ENCODE assay signal across 22 cellular contexts in the genomic region with DNA sequence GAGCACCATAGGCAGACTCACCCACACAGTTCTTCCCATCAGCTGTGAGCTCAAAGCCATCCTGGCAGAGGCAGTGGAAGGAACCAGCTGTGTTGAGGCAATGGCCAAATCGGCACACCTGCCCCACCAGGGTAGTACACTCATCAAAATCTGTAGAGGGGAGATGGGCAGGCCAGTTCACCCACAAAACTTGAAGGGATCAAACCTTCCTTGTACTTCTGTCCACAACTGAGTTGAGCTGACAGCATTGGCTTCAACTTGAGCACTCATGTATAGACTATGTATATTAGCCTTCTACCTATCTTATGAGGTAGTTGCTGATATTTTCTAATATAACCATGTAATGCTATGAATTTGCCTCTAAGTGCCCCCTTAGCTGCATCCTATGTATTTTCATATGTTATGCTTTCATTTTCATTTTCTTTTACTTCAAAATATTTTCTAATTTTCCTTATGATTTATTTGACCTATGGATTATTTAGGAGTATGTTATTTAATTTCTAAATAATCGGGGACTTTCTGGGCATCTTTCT. TPM values are rescaled to one million over a fixed set of nuclear protein-coding genes. Genes with fewer than 3 reads are reported as not detected.
DNase-seq lines count a peak whose midpoint lies in the region; ATAC-seq, FAIRE-seq and TF ChIP-seq lines count a peak whose summit lies in the region.
"Had no signal": no experiment of that assay in that cellular context is flagged by ENCODE, and none has a peak within 500 bp of the region (broad histone marks: within the 10 kb centered on the region; RNA-seq: fewer than 3 reads in every experiment).

No MANE protein-coding gene starts in this region.

- H4K12ac ChIP-seq in trophoblast cell (ENCODE audit: low read depth, low read length), result no peak overlapping the region

- no peak overlapping the region for H2BK120ac ChIP-seq in trophoblast cell (ENCODE audit: insufficient read depth, low read length, poor library complexity)

- no peak overlapping the region for H2AK5ac ChIP-seq in trophoblast cell (ENCODE audit: low read length)

- H3K79me1 ChIP-seq in trophoblast cell (ENCODE audit: low read length), result no peaks in the 10 kb centered on the region

- no peaks in the 10 kb centered on the region for H3K36me3 ChIP-seq in HEK293 (ENCODE audit: control insufficient read depth in 2 of 2, insufficient read depth in 1 of 2, low read length in 2 of 2)
- H3K36me3 ChIP-seq in subcutaneous abdominal adipose tissue (ENCODE audit: control insufficient read depth in 5 of 5, insufficient read depth in 5 of 5, low read length in 5 of 5), result no peaks in the 10 kb centered on the region
- H3K36me3 ChIP-seq in trophoblast cell (ENCODE audit: control insufficient read depth in 1 of 2, insufficient read depth in 2 of 2, low read length in 2 of 2), result peaks cover 38% of the 10 kb centered on the region in 2 experiments
- H3K36me3 ChIP-seq: BE2C, HAP-1 had no signal

- no peak for TF ChIP-seq RAD21 in A549 (conservative IDR thresholded peaks at IDR 0.05 in 1 of 2, IDR thresholded peaks at IDR 0.05 in 1 of 2)

- FAIRE-seq in A549 (lab: Jason Lieb, UNC), result no peak
- FAIRE-seq: D721Med, G401.6, GM12892, GM18507, HTR-8/SVneo had no signal

- H4K8ac ChIP-seq in trophoblast cell (ENCODE audit: low read depth, low read length), result no peak overlapping the region

- no peak for ATAC-seq in A549

- TF ChIP-seq CTCF in A549 (IDR thresholded peaks at IDR 0.05), result no peak
- TF ChIP-seq CTCF in HEK293 (tag by site-specific recombination; IDR thresholded peaks at IDR 0.05), result no peak
- TF ChIP-seq CTCF in coronary artery (IDR thresholded peaks at IDR 0.05), result no peak

- TF ChIP-seq POLR2A in A549 (IDR thresholded peaks at IDR 0.05; ENCODE audit: low read length), result no peak

- DNase-seq in A549 (ENCODE audit: low read depth in 1 of 2, low spot score in 1 of 2) (no peak), coronary artery (ENCODE audit: low spot score) (no peak), NCI-H510A (lab: John Stamatoyannopoulos, UW) (no peak), trophoblast cell (no peak)
- DNase-seq in stimulated activated CD4-positive, alpha-beta T cell treated with anti-CD3 and anti-CD28 coated beads, Interleukin-1b, Interleukin-23, amount 100 ng/mL, for 48 hours, result no peak
- DNase-seq: 8988T; BE2C; C1 segment of cervical spinal cord; CD4-positive, CD25-positive, alpha-beta regulatory T cell; CD8-positive, alpha-beta memory T cell; COR-L47; GM23248; HFFc6 had no signal

- no peak overlapping the region for H2AFZ ChIP-seq in trophoblast cell (ENCODE audit: insufficient read depth, low read length, poor library complexity)
- H2AFZ ChIP-seq: GM23248 had no signal

- WGBS in A549 (ENCODE audit: missing lambda C conversion rate), result 30% methylated on average over 1 of the region's 2 CpGs
- no CpG with 5 or more reads among the region's 2 CpGs for WGBS in trophoblast cell (ENCODE audit: extremely low coverage, insufficient coverage, insufficient read length)

- H3K27me3 ChIP-seq in subcutaneous abdominal adipose tissue (ENCODE audit: control insufficient read depth in 5 of 5, insufficient read depth in 4 of 5, low read length in 5 of 5) (peaks cover 0 to 3% (median 0%) of the 10 kb centered on the region in 5 donors), trophoblast cell (ENCODE audit: insufficient read depth, low read length) (no peaks in the 10 kb centered on the region)
- H3K27me3 ChIP-seq: BE2C had no signal

- CTCF ChIA-PET in A549 (lab: Yijun Ruan, JAX), result interaction anchor here (0.9 kb wide), 1 partner anchor 124 kb away, joined by 3 read pairs; no protein-coding TSS in a partner anchor
- CTCF ChIA-PET in HEK293 (lab: Yijun Ruan, JAX), result no interaction called here

- no peak overlapping the region for H3K14ac ChIP-seq in trophoblast cell (ENCODE audit: low read length)

- H3K27ac ChIP-seq in A549, result no peak overlapping the region
- no peak overlapping the region for H3K27ac ChIP-seq in HEK293 (ENCODE audit: extremely low read depth, low read depth, low read length)
- H3K27ac ChIP-seq in coronary artery, result no peak overlapping the region
- H3K27ac ChIP-seq in subcutaneous abdominal adipose tissue (ENCODE audit: low read depth, low read length), result no peak overlapping the region
- no peak overlapping the region for H3K27ac ChIP-seq in trophoblast cell (ENCODE audit: low read depth, low read length)
- H3K27ac ChIP-seq: GM23248 had no signal

- no peaks in the 10 kb centered on the region for H3K4me1 ChIP-seq in A549
- H3K4me1 ChIP-seq in HEK293 (ENCODE audit: control insufficient read depth, insufficient read depth, low read length), result no peaks in the 10 kb centered on the region
- H3K4me1 ChIP-seq in subcutaneous abdominal adipose tissue (ENCODE audit: control insufficient read depth in 5 of 5, insufficient read depth in 5 of 5, low read length in 5 of 5), result no peaks in the 10 kb centered on the region
- no peaks in the 10 kb centered on the region for H3K4me1 ChIP-seq in trophoblast cell (ENCODE audit: control insufficient read depth in 1 of 2, insufficient read depth in 2 of 2, low read length in 2 of 2)
- H3K4me1 ChIP-seq: BE2C, HAP-1 had no signal

- H3K9ac ChIP-seq in subcutaneous abdominal adipose tissue (ENCODE audit: low read length in 5 of 5) (no peak overlapping the region), trophoblast cell (ENCODE audit: low read length) (no peak overlapping the region)
- H3K9ac ChIP-seq: GM23248 had no signal

- no peak overlapping the region for H3K23ac ChIP-seq in trophoblast cell (ENCODE audit: low read length)

- no peak overlapping the region for H3K4me2 ChIP-seq in A549
- H3K4me2 ChIP-seq in trophoblast cell (ENCODE audit: low read length), result no peak overlapping the region

- no peak overlapping the region for H4K91ac ChIP-seq in trophoblast cell (ENCODE audit: low read depth, low read length)

- no peak overlapping the region for H2BK5ac ChIP-seq in trophoblast cell (ENCODE audit: low read depth, low read length, poor library complexity)

- POLR2A ChIA-PET in A549 (lab: Yijun Ruan, JAX) (no interaction called here), HEK293 (lab: Yijun Ruan, JAX) (no interaction called here)

- H3K4ac ChIP-seq in trophoblast cell (ENCODE audit: low read depth, low read length), result no peak overlapping the region

- no peak for TF ChIP-seq EP300 in A549 (IDR thresholded peaks at IDR 0.05)

- H2BK12ac ChIP-seq in trophoblast cell (ENCODE audit: low read length), result no peak overlapping the region

- peaks cover 18% of the 10 kb centered on the region; the same call in 2 of the 3 replicates for H3K9me3 ChIP-seq in A549
- H3K9me3 ChIP-seq in HEK293 (ENCODE audit: control insufficient read depth, insufficient read depth, low read depth, low read length), result no peaks in the 10 kb centered on the region
- peaks cover 21 to 58% (median 49%) of the 10 kb centered on the region in 5 donors for H3K9me3 ChIP-seq in subcutaneous abdominal adipose tissue (ENCODE audit: control insufficient read depth in 5 of 5, low read length in 5 of 5)
- H3K9me3 ChIP-seq in trophoblast cell (ENCODE audit: insufficient read depth, low read depth, low read length), result peaks cover 28% of the 10 kb centered on the region

- no peaks in the 10 kb centered on the region for H3K79me2 ChIP-seq in trophoblast cell (ENCODE audit: control insufficient read depth, insufficient read depth, low read length, poor library complexity)

- H3K18ac ChIP-seq in trophoblast cell (ENCODE audit: low read length), result no peak overlapping the region

- H3K4me3 ChIP-seq in A549, result no peak overlapping the region
- no peak overlapping the region for H3K4me3 ChIP-seq in HEK293 (ENCODE audit: low read depth, low read length)
- H3K4me3 ChIP-seq in coronary artery, result peak overlapping the region; percentile 30
- peak overlapping the region; percentile 1 to 67 (median 41) for H3K4me3 ChIP-seq in subcutaneous abdominal adipose tissue (ENCODE audit: low read depth in 1 of 5, low read length in 5 of 5)
- H3K4me3 ChIP-seq in trophoblast cell (ENCODE audit: low read depth, low read length), result no peak overlapping the region
- H3K4me3 ChIP-seq: GM23248, HAP-1 had no signal

TF ChIP-seq in A549, 52 proteins besides CTCF, POLR2A, EP300 and RAD21:
- peak; percentile 21; the same call in 1 of the 2 replicates for TF ChIP-seq KDM1A (IDR thresholded peaks at IDR 0.05; ENCODE audit: low read depth)
- TF ChIP-seq, protein P1, sequence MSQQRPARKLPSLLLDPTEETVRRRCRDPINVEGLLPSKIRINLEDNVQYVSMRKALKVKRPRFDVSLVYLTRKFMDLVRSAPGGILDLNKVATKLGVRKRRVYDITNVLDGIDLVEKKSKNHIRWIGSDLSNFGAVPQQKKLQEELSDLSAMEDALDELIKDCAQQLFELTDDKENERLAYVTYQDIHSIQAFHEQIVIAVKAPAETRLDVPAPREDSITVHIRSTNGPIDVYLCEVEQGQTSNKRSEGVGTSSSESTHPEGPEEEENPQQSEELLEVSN (IDR thresholded peaks at IDR 0.05; ENCODE audit: borderline replicate concordance, low read depth), result no peak

TF ChIP-seq in HEK293, 187 proteins besides CTCF, POLR2A, EP300 and RAD21 (continues in another document):
- TF ChIP-seq ZNF426 (tag by site-specific recombination; IDR thresholded peaks at IDR 0.05) (no peak), ZBTB8A (tag by site-specific recombination; IDR thresholded peaks at IDR 0.05) (no peak), ZNF768 (tag by site-specific recombination; IDR thresholded peaks at IDR 0.05) (no peak), ZNF155 (tag by site-specific recombination; IDR thresholded peaks at IDR 0.05) (no peak), ZNF510 (tag by site-specific recombination; IDR thresholded peaks at IDR 0.05; ENCODE audit: insufficient replicate concordance) (no peak)

RNA-seq across cellular contexts. Expression of a gene that starts 42.9 kb away (rescaled TPM):
- polyA plus RNA-seq in A549 (2011; rRNA removed) (not detected in 2 replicates), A549 (2017; fragmentation: RNase III; extraction: RNeasy Plus Mini Kit Qiagen cat#74134 plus additional on column Dnase treatment) (not detected in 3 replicates)
- not detected in 2 replicates for polyA plus RNA-seq in A549 (2012; cell fraction: cytosol; rRNA removed)
- polyA plus RNA-seq in A549 (2012; cell fraction: nucleus; rRNA removed), result 0.24 TPM in 1 of 2 replicates, not detected in the other
- not detected in 2 replicates for polyA minus RNA-seq in A549 (2011; rRNA and poly(A)+ RNA removed)
- 0.10 TPM in 2 replicates for polyA plus RNA-seq in trophoblast cell (2013)
- polyA plus RNA-seq: CD8-positive, alpha-beta memory T cell; GM23248 had no signal

RNA-seq across cellular contexts. Expression of a gene that starts 54.0 kb away (rescaled TPM):
- polyA plus RNA-seq in A549 (2011; rRNA removed) (0.01 TPM in 1 of 2 replicates, not detected in the other), A549 (2017; fragmentation: RNase III; extraction: RNeasy Plus Mini Kit Qiagen cat#74134 plus additional on column Dnase treatment) (not detected in 3 replicates)
- polyA plus RNA-seq in A549 (2012; cell fraction: cytosol; rRNA removed), result under 0.01 TPM in 2 replicates
- polyA plus RNA-seq in A549 (2012; cell fraction: nucleus; rRNA removed), result 0.01 and 0.02 TPM in 2 replicates
- not detected in 2 replicates for polyA minus RNA-seq in A549 (2011; rRNA and poly(A)+ RNA removed)
- polyA plus RNA-seq in trophoblast cell (2013), result 9.1 and 10.0 TPM in 2 replicates
- polyA plus RNA-seq: CD4-positive, CD25-positive, alpha-beta regulatory T cell; CD8-positive, alpha-beta memory T cell; GM23248; IgD-negative memory B cell had no signal

Comparison
In these comparisons a context has a peak if more than half of its experiments do, and no peak if none do; other contexts are left out.
1. H3K4me3 ChIP-seq: peak in coronary artery (single experiment) and subcutaneous abdominal adipose tissue (5 of 5); none in A549 (single experiment), HEK293 (single experiment) and trophoblast cell (single experiment).